In genomic region chr5:80930940-80931339, GRCh38 we compare ENCODE assay signal across 27 cellular contexts.
"Had no signal": no experiment of that assay in that cellular context is flagged by ENCODE, and none has a peak within 500 bp of the region (broad histone marks: within the 10 kb centered on the region; RNA-seq: fewer than 3 reads in every experiment).

No MANE protein-coding gene starts in this region.

- DNase-seq: activated B cell treated with CpG ODN at 0.5 μM for 24 hours; activated CD4-positive, alpha-beta T cell treated with anti-CD3 and anti-CD28 coated beads for 48 hours; activated CD4-positive, alpha-beta T cell treated with anti-CD3 and anti-CD28 coated beads, Interleukin-2, amount 50 U/mL, for 1 hour; activated CD4-positive, alpha-beta T cell treated with anti-CD3 and anti-CD28 coated beads, Interleukin-2, amount 50 U/mL, for 48 hours; activated CD8-positive, alpha-beta memory T cell treated with anti-CD3 and anti-CD28 coated beads for 24 hours; activated CD8-positive, alpha-beta T cell treated with anti-CD3 and anti-CD28 coated beads for 36 hours; activated effector memory CD4-positive, alpha-beta T cell treated with anti-CD3 and anti-CD28 coated beads, Interleukin-2, amount 50 U/mL, for 16 hours; activated naive CD4-positive, alpha-beta T cell treated with anti-CD3 and anti-CD28 coated beads for 36 hours; activated naive CD8-positive, alpha-beta T cell treated with anti-CD3 and anti-CD28 coated beads for 36 hours; activated naive CD8-positive, alpha-beta T cell treated with anti-CD3 and anti-CD28 coated beads, Interleukin-2, amount 50 U/mL, for 24 hours; activated T-cell treated with anti-CD3 and anti-CD28 coated beads, Interleukin-2, amount 50 U/mL, for 4 hours; adrenal gland; amygdala; aorta; body of pancreas; caudate nucleus; cortex of kidney; dermis blood vessel endothelial cell; effector CD4-positive, alpha-beta T cell; effector memory CD8-positive, alpha-beta T cell; esophagus squamous epithelium; foreskin melanocyte; heart right ventricle; T1000; WERI-Rb-1 had no signal

- ATAC-seq: activated CD4-positive, CD25-positive, alpha-beta regulatory T cell treated with anti-CD3 and anti-CD28 coated beads, Interleukin-2, amount 50 U/mL, for 24 hours; activated CD8-positive, alpha-beta T cell treated with anti-CD3 and anti-CD28 coated beads for 36 hours; activated naive CD8-positive, alpha-beta T cell treated with anti-CD3 and anti-CD28 coated beads, Interleukin-2, amount 50 U/mL, for 24 hours; activated T-cell treated with anti-CD3 and anti-CD28 coated beads, Interleukin-2, amount 50 U/mL, for 4 hours; body of pancreas; effector memory CD8-positive, alpha-beta T cell; gastroesophageal sphincter; heart right ventricle had no signal
